ENCODE assay signal across 1 cellular context in the genomic region with DNA sequence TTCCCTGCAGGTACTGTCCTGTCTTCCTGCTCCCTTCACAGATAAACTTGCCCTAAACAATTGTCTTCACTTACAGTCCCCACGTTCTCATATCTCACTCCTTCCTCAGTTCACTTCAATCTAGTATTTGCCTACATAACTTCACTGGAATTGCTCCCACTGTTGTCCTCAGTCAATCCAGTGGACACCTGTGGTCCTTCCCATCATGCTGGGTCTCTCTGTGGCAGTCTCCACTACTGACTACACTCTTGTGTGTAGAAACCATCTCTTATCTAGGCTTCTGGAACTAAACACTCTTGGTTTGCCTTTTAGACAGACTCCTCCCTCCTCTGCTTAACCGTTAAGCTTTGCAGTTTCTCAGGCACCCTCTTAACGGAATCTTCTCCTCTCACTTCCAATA.
TF ChIP-seq lines count a peak whose summit lies in the region.

No MANE protein-coding gene starts in this region.

TF ChIP-seq in WTC11, 78 proteins besides CTCF, POLR2A, EP300 and RAD21:
- TF ChIP-seq, protein P1, sequence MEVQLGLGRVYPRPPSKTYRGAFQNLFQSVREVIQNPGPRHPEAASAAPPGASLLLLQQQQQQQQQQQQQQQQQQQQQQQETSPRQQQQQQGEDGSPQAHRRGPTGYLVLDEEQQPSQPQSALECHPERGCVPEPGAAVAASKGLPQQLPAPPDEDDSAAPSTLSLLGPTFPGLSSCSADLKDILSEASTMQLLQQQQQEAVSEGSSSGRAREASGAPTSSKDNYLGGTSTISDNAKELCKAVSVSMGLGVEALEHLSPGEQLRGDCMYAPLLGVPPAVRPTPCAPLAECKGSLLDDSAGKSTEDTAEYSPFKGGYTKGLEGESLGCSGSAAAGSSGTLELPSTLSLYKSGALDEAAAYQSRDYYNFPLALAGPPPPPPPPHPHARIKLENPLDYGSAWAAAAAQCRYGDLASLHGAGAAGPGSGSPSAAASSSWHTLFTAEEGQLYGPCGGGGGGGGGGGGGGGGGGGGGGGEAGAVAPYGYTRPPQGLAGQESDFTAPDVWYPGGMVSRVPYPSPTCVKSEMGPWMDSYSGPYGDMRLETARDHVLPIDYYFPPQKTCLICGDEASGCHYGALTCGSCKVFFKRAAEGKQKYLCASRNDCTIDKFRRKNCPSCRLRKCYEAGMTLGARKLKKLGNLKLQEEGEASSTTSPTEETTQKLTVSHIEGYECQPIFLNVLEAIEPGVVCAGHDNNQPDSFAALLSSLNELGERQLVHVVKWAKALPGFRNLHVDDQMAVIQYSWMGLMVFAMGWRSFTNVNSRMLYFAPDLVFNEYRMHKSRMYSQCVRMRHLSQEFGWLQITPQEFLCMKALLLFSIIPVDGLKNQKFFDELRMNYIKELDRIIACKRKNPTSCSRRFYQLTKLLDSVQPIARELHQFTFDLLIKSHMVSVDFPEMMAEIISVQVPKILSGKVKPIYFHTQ (CRISPR knock-in tag; IDR thresholded peaks at IDR 0.05) = no peak
- TF ChIP-seq GRHL2 (CRISPR knock-in tag; IDR thresholded peaks at IDR 0.05; ENCODE audit: insufficient replicate concordance, severe bottlenecking) = no peak
- TF ChIP-seq ZNF532 (CRISPR knock-in tag; IDR thresholded peaks at IDR 0.05; ENCODE audit: borderline replicate concordance) = no peak
- TF ChIP-seq ZNF416 (CRISPR knock-in tag; IDR thresholded peaks at IDR 0.05) = no peak
- no peak for TF ChIP-seq ETV6 (CRISPR knock-in tag; IDR thresholded peaks at IDR 0.05)
- TF ChIP-seq ZNF219 (CRISPR knock-in tag; IDR thresholded peaks at IDR 0.05; ENCODE audit: borderline replicate concordance) = no peak
- TF ChIP-seq, protein P2, sequence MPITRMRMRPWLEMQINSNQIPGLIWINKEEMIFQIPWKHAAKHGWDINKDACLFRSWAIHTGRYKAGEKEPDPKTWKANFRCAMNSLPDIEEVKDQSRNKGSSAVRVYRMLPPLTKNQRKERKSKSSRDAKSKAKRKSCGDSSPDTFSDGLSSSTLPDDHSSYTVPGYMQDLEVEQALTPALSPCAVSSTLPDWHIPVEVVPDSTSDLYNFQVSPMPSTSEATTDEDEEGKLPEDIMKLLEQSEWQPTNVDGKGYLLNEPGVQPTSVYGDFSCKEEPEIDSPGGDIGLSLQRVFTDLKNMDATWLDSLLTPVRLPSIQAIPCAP (CRISPR knock-in tag; IDR thresholded peaks at IDR 0.05) = no peak
- no peak for TF ChIP-seq ELF4 (CRISPR knock-in tag; IDR thresholded peaks at IDR 0.05; ENCODE audit: low read depth)
- TF ChIP-seq RELA (CRISPR knock-in tag; IDR thresholded peaks at IDR 0.05; ENCODE audit: borderline replicate concordance) = no peak
- no peak for TF ChIP-seq MAX (CRISPR knock-in tag; IDR thresholded peaks at IDR 0.05)
- no peak for TF ChIP-seq CREM (CRISPR knock-in tag; IDR thresholded peaks at IDR 0.05)
- TF ChIP-seq ZNF671 (CRISPR knock-in tag; IDR thresholded peaks at IDR 0.05) = no peak
- no peak for TF ChIP-seq ZNF138 (CRISPR knock-in tag; conservative IDR thresholded peaks at IDR 0.05)
- TF ChIP-seq JUN (CRISPR knock-in tag; IDR thresholded peaks at IDR 0.05) = no peak
- no peak for TF ChIP-seq EMX1 (CRISPR knock-in tag; IDR thresholded peaks at IDR 0.05)
- TF ChIP-seq HMGA2 (CRISPR knock-in tag; IDR thresholded peaks at IDR 0.05) = no peak
